In the genomic region with DNA sequence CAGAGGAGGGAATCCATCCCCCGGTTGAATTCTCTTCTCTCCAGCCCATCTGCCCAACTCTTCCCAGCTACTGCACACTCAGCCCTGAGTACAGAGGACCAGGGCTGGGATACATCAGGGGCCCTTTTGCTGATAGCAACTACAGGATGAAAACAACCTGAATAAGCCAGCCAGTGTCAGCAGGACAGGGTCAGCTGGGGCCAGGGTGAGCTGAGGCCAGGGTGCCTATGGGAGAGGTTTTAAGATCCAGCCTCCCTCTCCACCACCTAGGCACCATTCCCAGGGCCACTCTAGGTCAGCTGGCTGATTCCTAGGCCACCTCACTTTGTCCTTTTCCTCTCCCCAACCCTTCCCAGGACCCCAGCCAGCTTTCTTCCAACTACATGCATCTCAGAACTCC, we compare ENCODE assay signal across 15 cellular contexts.
DNase-seq lines count a peak whose midpoint lies in the region; ATAC-seq and TF ChIP-seq lines count a peak whose summit lies in the region.
"Had no signal": no experiment of that assay in that cellular context is flagged by ENCODE, and none has a peak within 500 bp of the region (broad histone marks: within the 10 kb centered on the region; RNA-seq: fewer than 3 reads in every experiment).

No MANE protein-coding gene starts in this region.

- H3K9me3 ChIP-seq in right atrium auricular region = no peaks in the 10 kb centered on the region
- H3K9me3 ChIP-seq in WERI-Rb-1 (ENCODE audit: severe bottlenecking) = no peaks in the 10 kb centered on the region
- H3K9me3 ChIP-seq: BE2C had no signal

- TF ChIP-seq CTCF in right atrium auricular region (IDR thresholded peaks at IDR 0.05) (no peak), C4-2B (conservative IDR thresholded peaks at IDR 0.05) (no peak), WERI-Rb-1 (IDR thresholded peaks at IDR 0.05; ENCODE audit: low read depth, low read length) (no peak)

- H3K27me3 ChIP-seq in right atrium auricular region (no peaks in the 10 kb centered on the region), WERI-Rb-1 (ENCODE audit: insufficient read depth, low read depth, severe bottlenecking) (peaks cover 50% of the 10 kb centered on the region)
- H3K27me3 ChIP-seq: BE2C had no signal

- intact Hi-C loops in Right ventricle myocardium inferior (cut with DNase I) = no loop called here

- no peaks in the 10 kb centered on the region for H3K36me3 ChIP-seq in right atrium auricular region
- H3K36me3 ChIP-seq in WERI-Rb-1 = no peaks in the 10 kb centered on the region
- H3K36me3 ChIP-seq: BE2C had no signal

- DNase-seq in Right ventricle myocardium inferior (ENCODE audit: missing footprints) (no peak), right atrium auricular region (ENCODE audit: low spot score) (no peak), WERI-Rb-1 (peak; percentile 12), anterior cingulate cortex (lab: John Stamatoyannopoulos, UW) (no peak), NCI-H2171 treated with DMSO at 0.1 percent for 48 hours (lab: John Stamatoyannopoulos, UW) (no peak)
- DNase-seq in stimulated activated CD8-positive, alpha-beta memory T cell treated with anti-CD3 and anti-CD28 coated beads, Interleukin-4, amount 100 ng/mL, for 48 hours = peak; percentile 17
- DNase-seq: C1 segment of cervical spinal cord; CD4-positive, alpha-beta memory T cell; DMS53; DND-41; H9 had no signal

- H3K4me3 ChIP-seq in right atrium auricular region (no peak overlapping the region), WERI-Rb-1 (ENCODE audit: low read depth, low read length) (no peak overlapping the region)
- H3K4me3 ChIP-seq: GM12878 had no signal

- H3K27ac ChIP-seq in right atrium auricular region (no peak overlapping the region), C4-2B (peak overlapping the region; percentile 42), WERI-Rb-1 (no peak overlapping the region)

- peak; percentile 80 for ATAC-seq in Right ventricle myocardium inferior
- ATAC-seq: GM12878, HepG2 had no signal

- H3K4me1 ChIP-seq in right atrium auricular region = peaks cover 0 to 15% of the 10 kb centered on the region in 2 donors
- H3K4me1 ChIP-seq: BE2C had no signal

Comparison
In these comparisons a context has a peak if more than half of its experiments do, and no peak if none do; other contexts are left out.
1. DNase-seq: peak in WERI-Rb-1 (single experiment) and stimulated activated CD8-positive, alpha-beta memory T cell treated with anti-CD3 and anti-CD28 coated beads, Interleukin-4, amount 100 ng/mL, for 48 hours (single experiment); none in Right ventricle myocardium inferior (single experiment), right atrium auricular region (single experiment), anterior cingulate cortex (0 of 58) and NCI-H2171 treated with DMSO at 0.1 percent for 48 hours (single experiment).